1 cellular context compared by ENCODE assay signal in genomic region chr14:96261772-96262485, GRCh38.
TF ChIP-seq lines count a peak whose summit lies in the region.

No MANE protein-coding gene starts in this region.

TF ChIP-seq in H1, 55 proteins besides CTCF, POLR2A, EP300 and RAD21:
- no peak for TF ChIP-seq SRF (IDR thresholded peaks at IDR 0.05; ENCODE audit: low read depth, low read length)
- TF ChIP-seq TAF7 (optimal IDR thresholded peaks at IDR 0.05; ENCODE audit: borderline replicate concordance, low read depth, low read length) = no peak
- TF ChIP-seq HDAC2 (IDR thresholded peaks at IDR 0.05; ENCODE audit: borderline replicate concordance in 1 of 2, low read depth in 2 of 2, low read length in 2 of 2) = no peak
- TF ChIP-seq EZH2 (IDR thresholded peaks at IDR 0.05; ENCODE audit: low read depth, low read length, severe bottlenecking) = no peak
- no peak for TF ChIP-seq USF2 (IDR thresholded peaks at IDR 0.05; ENCODE audit: low read length)
- TF ChIP-seq KDM5A (IDR thresholded peaks at IDR 0.05; ENCODE audit: low read length) = no peak
- TF ChIP-seq GTF2F1 (IDR thresholded peaks at IDR 0.05; ENCODE audit: borderline replicate concordance, low read depth, low read length) = no peak
TF ChIP-seq in H1: peak in this region for 0.
